In the genomic region with DNA sequence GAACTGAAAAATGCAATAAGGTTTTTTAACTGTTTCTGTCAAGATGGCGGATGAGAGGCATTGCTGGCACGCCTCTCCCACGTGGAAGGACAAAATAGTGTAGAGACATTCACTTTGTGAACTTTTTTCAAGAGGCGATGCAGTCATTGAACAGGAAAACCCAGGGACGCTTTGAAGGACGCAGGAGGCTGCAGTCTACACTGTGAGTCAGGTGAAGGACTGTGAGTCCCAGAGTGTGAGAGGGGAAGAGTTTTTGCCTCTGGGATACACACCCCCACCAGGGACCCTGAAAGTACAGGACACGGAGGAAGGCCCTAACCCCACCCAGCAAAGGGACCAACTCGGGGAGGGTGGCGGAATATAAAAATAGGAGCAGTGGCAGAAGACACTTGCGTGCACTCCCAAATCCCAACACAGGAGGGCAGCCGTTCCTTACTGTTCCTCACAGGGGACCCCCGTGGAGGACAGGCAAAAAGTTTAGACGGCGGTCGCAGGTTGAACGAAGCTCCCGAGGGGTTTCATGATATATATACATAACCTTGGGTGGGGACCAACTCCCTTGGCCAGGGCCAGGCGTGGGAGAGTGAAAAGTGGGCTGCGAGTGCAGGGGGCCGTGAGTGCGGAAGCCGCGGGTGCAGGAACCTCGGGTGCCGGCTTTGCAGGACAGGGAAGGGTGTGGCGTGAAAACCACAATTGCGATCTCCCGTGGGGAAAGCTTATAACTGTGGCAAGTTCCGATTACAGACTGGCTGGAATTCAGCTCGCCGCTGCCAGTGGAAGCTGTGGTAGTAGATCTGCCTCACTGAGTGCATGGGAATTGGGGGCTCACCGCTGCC, we compare ENCODE assay signal across 8 cellular contexts.
DNase-seq lines count a peak whose midpoint lies in the region; ATAC-seq and TF ChIP-seq lines count a peak whose summit lies in the region.

No MANE protein-coding gene starts in this region.

- TF ChIP-seq EP300 in stomach (IDR thresholded peaks at IDR 0.05) = no peak

- DNase-seq in AML-193 (lab: John Stamatoyannopoulos, UW) = peak; percentile 23 to 30
- DNase-seq in HL-60 (ENCODE audit: low read depth in 1 of 2, low spot score in 1 of 2) = peak in 1 of 2 experiments; percentile 69
- peak; percentile 10 for DNase-seq in RPMI8226
- peak; percentile 60 for DNase-seq in fibroblast of villous mesenchyme (ENCODE audit: low read depth)
- peak in 41 of 56 donors; percentile 7 to 80 (median 32) for DNase-seq in nucleus accumbens (lab: John Stamatoyannopoulos, UW)
- DNase-seq in stomach = peak; percentile 68

- H3K4me3 Mint-ChIP-seq in activated T-helper 17 cell treated with anti-CD3 and anti-CD28 coated beads, Interleukin-2, amount 50 U/mL, for 72 hours = peak overlapping the region; percentile 71

- H3K27me3 Mint-ChIP-seq in activated T-helper 17 cell treated with anti-CD3 and anti-CD28 coated beads, Interleukin-2, amount 50 U/mL, for 72 hours = no peaks in the 10 kb centered on the region

- intact Hi-C loops in stomach (cut with DNase I; ENCODE audit: low total_unique reads) = no loop called here

- peaks cover 13% of the 10 kb centered on the region for H3K4me1 Mint-ChIP-seq in activated T-helper 17 cell treated with anti-CD3 and anti-CD28 coated beads, Interleukin-2, amount 50 U/mL, for 72 hours

- TF ChIP-seq CTCF in HL-60 (IDR thresholded peaks at IDR 0.05; ENCODE audit: insufficient read depth, low read length) = peak; percentile 36
- peak; percentile 79 for TF ChIP-seq CTCF in fibroblast of villous mesenchyme (IDR thresholded peaks at IDR 0.05; ENCODE audit: insufficient read depth, low read depth, low read length)
- peak in 5 of 7 experiments; percentile 48 to 81 (median 70) for TF ChIP-seq CTCF in stomach (IDR thresholded peaks at IDR 0.05)

- 29 to 36% (median 33%) methylated on average over 32 of the region's 32 CpGs for WGBS in stomach, 5 donors

- no peak overlapping the region for H3K27ac Mint-ChIP-seq in activated T-helper 17 cell treated with anti-CD3 and anti-CD28 coated beads, Interleukin-2, amount 50 U/mL, for 72 hours

- TF ChIP-seq POLR2A in stomach (IDR thresholded peaks at IDR 0.05) = no peak

- H3K4me3 ChIP-seq in HL-60 (replicated peaks; ENCODE audit: insufficient read depth, low read length) = peak overlapping the region; percentile 43
- peak overlapping the region; percentile 38 for H3K4me3 ChIP-seq in fibroblast of villous mesenchyme (ENCODE audit: low read depth, low read length)
- peak overlapping the region; percentile 19 to 33 (median 26) for H3K4me3 ChIP-seq in stomach

- no peaks in the 10 kb centered on the region for H3K9me3 Mint-ChIP-seq in activated T-helper 17 cell treated with anti-CD3 and anti-CD28 coated beads, Interleukin-2, amount 50 U/mL, for 72 hours

- H3K36me3 Mint-ChIP-seq in activated T-helper 17 cell treated with anti-CD3 and anti-CD28 coated beads, Interleukin-2, amount 50 U/mL, for 72 hours (ENCODE audit: low read depth) = no peaks in the 10 kb centered on the region

- H3K4me1 ChIP-seq in stomach = peaks cover 0 to 12% (median 10%) of the 10 kb centered on the region in 4 donors

- H3K9me3 ChIP-seq in stomach = no peaks in the 10 kb centered on the region

- H3K27me3 ChIP-seq in HL-60 (ENCODE audit: insufficient read depth, poor library complexity, severe bottlenecking) (no peaks in the 10 kb centered on the region), stomach (peaks cover 0 to 28% (median 0%) of the 10 kb centered on the region in 3 donors)

- H3K27ac ChIP-seq in HL-60 (replicated peaks) = peak overlapping the region; percentile 76
- no peak overlapping the region for H3K27ac ChIP-seq in stomach

- peak; percentile 70 for ATAC-seq in activated T-helper 17 cell treated with anti-CD3 and anti-CD28 coated beads, Interleukin-2, amount 50 U/mL, for 72 hours (replicated peaks)
- ATAC-seq in GM18870 (IDR thresholded peaks at IDR 0.05; ENCODE audit: unreplicated experiment) = no peak

- H3K36me3 ChIP-seq in stomach = no peaks in the 10 kb centered on the region
